In the genomic region with DNA sequence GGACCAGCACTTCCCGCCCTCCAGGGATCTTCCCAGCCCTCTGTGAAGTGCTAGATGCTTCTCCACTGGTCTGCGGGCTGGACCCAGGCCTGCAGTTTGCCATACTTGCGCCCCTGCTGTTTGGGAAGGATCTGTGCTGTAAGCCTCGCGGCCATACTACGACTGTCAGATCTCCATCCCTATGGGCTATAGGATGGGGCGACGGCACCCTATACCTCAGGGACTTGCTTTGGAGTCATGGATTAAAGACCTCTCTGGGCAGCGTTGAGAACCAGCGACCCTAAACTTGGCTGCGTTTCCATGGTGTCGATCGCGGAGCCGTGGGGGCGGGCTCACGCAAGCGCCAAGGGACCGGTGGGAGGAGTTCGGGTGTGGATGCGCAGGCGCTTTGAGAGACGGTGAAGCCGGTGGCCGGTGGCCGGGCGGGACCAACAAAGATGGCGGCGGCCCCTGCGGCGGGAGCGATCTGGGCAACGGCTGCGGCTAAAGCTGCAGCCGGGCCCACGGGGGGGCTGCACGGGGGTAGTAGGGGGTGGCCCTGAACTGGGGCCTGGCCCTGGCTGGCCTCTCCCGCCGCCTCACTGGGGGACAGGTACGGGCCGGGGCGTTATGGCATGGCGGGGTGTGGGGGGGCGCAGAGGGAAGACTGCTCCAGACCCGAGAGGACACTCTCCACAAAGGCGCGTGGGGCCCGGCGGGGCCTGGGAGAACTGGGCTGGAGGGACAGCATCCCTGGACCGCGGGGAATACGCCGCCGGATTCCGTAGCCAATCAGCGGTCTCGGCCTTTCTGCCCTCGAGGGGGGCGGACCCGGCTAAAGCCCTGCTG, we compare ENCODE assay signal across 8 cellular contexts. TPM values are rescaled to one million over a fixed set of nuclear protein-coding genes. Genes with fewer than 3 reads are reported as not detected.
DNase-seq lines count a peak whose midpoint lies in the region; ATAC-seq and TF ChIP-seq lines count a peak whose summit lies in the region.

A gene with protein sequence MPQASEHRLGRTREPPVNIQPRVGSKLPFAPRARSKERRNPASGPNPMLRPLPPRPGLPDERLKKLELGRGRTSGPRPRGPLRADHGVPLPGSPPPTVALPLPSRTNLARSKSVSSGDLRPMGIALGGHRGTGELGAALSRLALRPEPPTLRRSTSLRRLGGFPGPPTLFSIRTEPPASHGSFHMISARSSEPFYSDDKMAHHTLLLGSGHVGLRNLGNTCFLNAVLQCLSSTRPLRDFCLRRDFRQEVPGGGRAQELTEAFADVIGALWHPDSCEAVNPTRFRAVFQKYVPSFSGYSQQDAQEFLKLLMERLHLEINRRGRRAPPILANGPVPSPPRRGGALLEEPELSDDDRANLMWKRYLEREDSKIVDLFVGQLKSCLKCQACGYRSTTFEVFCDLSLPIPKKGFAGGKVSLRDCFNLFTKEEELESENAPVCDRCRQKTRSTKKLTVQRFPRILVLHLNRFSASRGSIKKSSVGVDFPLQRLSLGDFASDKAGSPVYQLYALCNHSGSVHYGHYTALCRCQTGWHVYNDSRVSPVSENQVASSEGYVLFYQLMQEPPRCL (plus strand): TSS at position 414 of the 828 bp plus-strand sequence. CDS start 1,141 bp downstream, outside the sequence.

- H3K4me1 Mint-ChIP-seq in activated naive CD4-positive, alpha-beta T cell treated with anti-CD3 and anti-CD28 coated beads, Interleukin-2, amount 10 ng/mL, durations not matched to agents 7 days and 5 days = peaks cover 55% of the 10 kb centered on the region

- H3K9me3 ChIP-seq in SK-N-SH (no peaks in the 10 kb centered on the region), gastroesophageal sphincter (no peaks in the 10 kb centered on the region)

- H3K79me2 ChIP-seq in SK-N-SH (ENCODE audit: insufficient read depth) = peaks cover 31% of the 10 kb centered on the region

- H3K4me2 ChIP-seq in SK-N-SH = peak within 1 kb of the TSS; percentile 77

- H3F3A ChIP-seq in SK-N-SH (replicated peaks; ENCODE audit: insufficient read depth) = peaks cover 8% of the 10 kb centered on the region

- H3K36me3 Mint-ChIP-seq in activated naive CD4-positive, alpha-beta T cell treated with anti-CD3 and anti-CD28 coated beads, Interleukin-2, amount 10 ng/mL, durations not matched to agents 7 days and 5 days = peaks cover 57% of the 10 kb centered on the region

- peak within 1 kb of the TSS; percentile 89 for H3K4me3 Mint-ChIP-seq in activated naive CD4-positive, alpha-beta T cell treated with anti-CD3 and anti-CD28 coated beads, Interleukin-2, amount 10 ng/mL, durations not matched to agents 7 days and 5 days

- peak; percentile 24 for TF ChIP-seq CTCF in GM06990 (IDR thresholded peaks at IDR 0.05; ENCODE audit: insufficient read depth, low read length, poor library complexity, severe bottlenecking)
- peak; percentile 39 for TF ChIP-seq CTCF in SK-N-SH (IDR thresholded peaks at IDR 0.05)
- TF ChIP-seq CTCF in gastroesophageal sphincter (IDR thresholded peaks at IDR 0.05) = peak in 3 of 4 experiments; percentile 1 to 46 (median 31)

- H3K27ac ChIP-seq in SK-N-SH (ENCODE audit: low read depth in 2 of 2, low read length in 1 of 2) (peak within 1 kb of the TSS; percentile 77 to 91), gastroesophageal sphincter (peak within 1 kb of the TSS; percentile 82 to 94 (median 93)), temporal lobe (ENCODE audit: low read depth, low read length) (peak within 1 kb of the TSS; percentile 90)

- H3K36me3 ChIP-seq in GM06990 (ENCODE audit: control insufficient read depth, insufficient read depth, low read length) (peaks cover 3% of the 10 kb centered on the region; the same call in 1 of the 2 replicates), SK-N-SH (replicated peaks in 1 of 2; ENCODE audit: control insufficient read depth in 1 of 2, insufficient read depth in 2 of 2, low read length in 1 of 2) (peaks cover 9 to 55% of the 10 kb centered on the region in 2 experiments), gastroesophageal sphincter (peaks cover 0 to 58% of the 10 kb centered on the region in 2 donors)

- DNase-seq in GM06990 (ENCODE audit: extremely low read depth, insufficient read length) = peak; percentile 89
- DNase-seq in NCI-H1092 (lab: John Stamatoyannopoulos, UW) = peak; percentile 95
- peak; percentile 96 for DNase-seq in SK-N-SH
- DNase-seq in activated naive CD4-positive, alpha-beta T cell treated with anti-CD3 and anti-CD28 coated beads, Interleukin-2, amount 10 ng/mL, durations not matched to agents 7 days and 5 days = peak; percentile 94
- peak; percentile 29 to 95 (median 90) for DNase-seq in nucleus accumbens (lab: John Stamatoyannopoulos, UW)

- TF ChIP-seq RAD21 in SK-N-SH (IDR thresholded peaks at IDR 0.05; ENCODE audit: low read length) = no peak

- H3K9me2 ChIP-seq in SK-N-SH = no peaks in the 10 kb centered on the region

- peak within 1 kb of the TSS; percentile 90 for H3K9ac ChIP-seq in SK-N-SH

- H3K27ac Mint-ChIP-seq in activated naive CD4-positive, alpha-beta T cell treated with anti-CD3 and anti-CD28 coated beads, Interleukin-2, amount 10 ng/mL, durations not matched to agents 7 days and 5 days = peak within 1 kb of the TSS; percentile 85

- POLR2A ChIA-PET in SK-N-SH (lab: Yijun Ruan, JAX) = no interaction called here

- under 1% methylated on average over 43 of the region's 60 CpGs for WGBS in SK-N-SH (ENCODE audit: low lambda C conversion rate)
- 0% methylated on average over 1 to 10 of the region's 60 CpGs for WGBS in gastroesophageal sphincter (ENCODE audit: low coverage in 1 of 2), 2 donors

- H3K27me3 ChIP-seq in GM06990 (replicated peaks; ENCODE audit: control insufficient read depth, insufficient read depth, low read length) (no peaks in the 10 kb centered on the region), SK-N-SH (ENCODE audit: insufficient read depth) (no peaks in the 10 kb centered on the region), gastroesophageal sphincter (no peaks in the 10 kb centered on the region)

- H3K27me3 Mint-ChIP-seq in activated naive CD4-positive, alpha-beta T cell treated with anti-CD3 and anti-CD28 coated beads, Interleukin-2, amount 10 ng/mL, durations not matched to agents 7 days and 5 days = no peaks in the 10 kb centered on the region

- no peak for TF ChIP-seq EP300 in SK-N-SH (IDR thresholded peaks at IDR 0.05; ENCODE audit: borderline replicate concordance in 1 of 2, low read depth in 1 of 2, low read length in 1 of 2)
- no peak for TF ChIP-seq EP300 in gastroesophageal sphincter (IDR thresholded peaks at IDR 0.05)

- CTCF ChIA-PET in SK-N-SH (lab: Yijun Ruan, JAX) = interaction anchor here (1.1 to 1.5 kb wide), 4 partner anchors 9 to 44 kb away, joined by 3 to 5 read pairs (median 4); no protein-coding TSS in a partner anchor
- CTCF ChIA-PET in activated naive CD4-positive, alpha-beta T cell treated with anti-CD3 and anti-CD28 coated beads, Interleukin-2, amount 10 ng/mL, durations not matched to agents 7 days and 5 days (lab: Charles Lee) = interaction anchor here (1.3 to 1.9 kb wide), 3 partner anchors 7 to 223 kb away, joined by 3 to 4 read pairs (median 3); no protein-coding TSS in a partner anchor

- TF ChIP-seq POLR2A in gastroesophageal sphincter (IDR thresholded peaks at IDR 0.05) = peak; percentile 52 to 53

- H3K9me3 Mint-ChIP-seq in activated naive CD4-positive, alpha-beta T cell treated with anti-CD3 and anti-CD28 coated beads, Interleukin-2, amount 10 ng/mL, durations not matched to agents 7 days and 5 days = no peaks in the 10 kb centered on the region

- H3K4me3 ChIP-seq in GM06990 (replicated peaks; ENCODE audit: low read depth, low read length) (peak within 1 kb of the TSS; percentile 77), SK-N-SH (ENCODE audit: low read depth in 2 of 2, low read length in 1 of 2) (peak within 1 kb of the TSS; percentile 89 to 92), gastroesophageal sphincter (peak within 1 kb of the TSS; percentile 95 to 98)

- H4K20me1 ChIP-seq in SK-N-SH (ENCODE audit: insufficient read depth) = no peaks in the 10 kb centered on the region

- ATAC-seq in HG02571 (IDR thresholded peaks at IDR 0.05; ENCODE audit: unreplicated experiment) (peak; percentile 85), gastroesophageal sphincter (peak; percentile 95)

- H2AFZ ChIP-seq in SK-N-SH (ENCODE audit: low read depth) = peak within 1 kb of the TSS; percentile 84

- H3K4me1 ChIP-seq in SK-N-SH (ENCODE audit: control insufficient read depth in 1 of 2, insufficient read depth in 2 of 2, low read depth in 1 of 2, low read length in 1 of 2) = peaks cover 0 to 31% of the 10 kb centered on the region in 2 experiments; a peak in 3 of 4 replicates
- peaks cover 7 to 61% (median 30%) of the 10 kb centered on the region in 3 donors for H3K4me1 ChIP-seq in gastroesophageal sphincter

TF ChIP-seq in SK-N-SH, 30 proteins besides CTCF, POLR2A, EP300 and RAD21 (continues in another document):
- peak; percentile 41; the same call in 1 of the 2 replicates for TF ChIP-seq PBX3 (IDR thresholded peaks at IDR 0.05)
- TF ChIP-seq RCOR1 (IDR thresholded peaks at IDR 0.05; ENCODE audit: low read length) = no peak
- no peak for TF ChIP-seq IRF3 (IDR thresholded peaks at IDR 0.05; ENCODE audit: low read depth, low read length)
- TF ChIP-seq RXRA (IDR thresholded peaks at IDR 0.05; ENCODE audit: borderline replicate concordance, low read depth) = no peak
- TF ChIP-seq TAF1 (IDR thresholded peaks at IDR 0.05; ENCODE audit: borderline replicate concordance, low read depth, low read length) = peak; percentile 100
- no peak for TF ChIP-seq TEAD4 (IDR thresholded peaks at IDR 0.05; ENCODE audit: borderline replicate concordance, insufficient read depth)

RNA-seq across cellular contexts. Expression of the gene that starts here (rescaled TPM):
- polyA plus RNA-seq in SK-N-SH (2012; rRNA removed) = 24.5 and 26.8 TPM in 2 replicates
- polyA plus RNA-seq in SK-N-SH (2012; cell fraction: cytosol; rRNA removed) = 13.4 and 18.4 TPM in 2 replicates
- 94.1 and 110 TPM in 2 replicates for polyA plus RNA-seq in SK-N-SH (2012; cell fraction: nucleus; rRNA removed)
- total RNA-seq in gastroesophageal sphincter (10 to 100 TPM in 3 of 4 donors, 1 to 10 TPM in 1; 10.0 to 27.6 (median 14.7) TPM), temporal lobe (14.8 TPM)

Comparison
In these comparisons a context has a peak if more than half of its experiments do, and no peak if none do; other contexts are left out.
1. Peak in every context shown above with its lines: DNase-seq, ATAC-seq, H3K4me3 ChIP-seq and H3K27ac ChIP-seq.